16 cellular contexts compared by ENCODE assay signal in the genomic region with DNA sequence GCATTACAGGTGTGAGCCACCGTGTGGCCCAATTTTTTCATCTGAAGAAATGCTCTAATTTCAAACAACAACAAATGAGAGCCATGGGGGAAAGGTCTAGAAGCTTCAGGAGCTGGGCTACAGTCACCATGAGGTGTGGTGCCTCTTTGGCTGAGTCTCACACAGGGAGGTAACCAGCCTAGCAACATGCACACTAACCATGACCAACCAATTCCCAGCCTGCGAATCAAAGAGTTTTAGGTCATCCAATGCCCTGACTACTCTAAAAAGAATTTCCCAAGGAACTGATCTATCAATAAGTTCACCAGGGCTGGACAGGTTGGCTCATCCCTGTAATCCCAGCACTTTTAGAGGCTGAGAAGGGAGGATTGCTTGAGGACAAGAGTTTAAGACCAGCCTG. TPM values are rescaled to one million over a fixed set of nuclear protein-coding genes. Genes with fewer than 3 reads are reported as not detected.
A peak's percentile ranks its signal among the peaks of the same experiment; 100 is the strongest.
DNase-seq lines count a peak whose midpoint lies in the region; ATAC-seq and TF ChIP-seq lines count a peak whose summit lies in the region.
"Had no signal": no experiment of that assay in that cellular context is flagged by ENCODE, and none has a peak within 500 bp of the region (broad histone marks: within the 10 kb centered on the region; RNA-seq: fewer than 3 reads in every experiment).

No MANE protein-coding gene starts in this region.

- H3K4me3 ChIP-seq in lower lobe of right lung = no peak overlapping the region
- H3K4me3 ChIP-seq: cardiac muscle cell, upper lobe of right lung had no signal

- peaks cover 15% of the 10 kb centered on the region for H3K4me1 ChIP-seq in lower lobe of right lung

- peaks cover 51% of the 10 kb centered on the region for H3K4me1 Mint-ChIP-seq in activated naive CD4-positive, alpha-beta T cell treated with anti-CD3 and anti-CD28 coated beads for 36 hours (ENCODE audit: low read depth)
- H3K4me1 Mint-ChIP-seq in brain = peaks cover 30% of the 10 kb centered on the region
- H3K4me1 Mint-ChIP-seq in stimulated activated memory B cell treated with anti-CD40 and anti-IgM and Interleukin-4, amounts not matched to agents 10 μg/mL and 1 μg/mL and 100 μg/mL, for 72 hours = peaks cover 33% of the 10 kb centered on the region

- H3K4me3 Mint-ChIP-seq in activated naive CD4-positive, alpha-beta T cell treated with anti-CD3 and anti-CD28 coated beads for 36 hours = no peak overlapping the region
- no peak overlapping the region for H3K4me3 Mint-ChIP-seq in brain
- no peak overlapping the region for H3K4me3 Mint-ChIP-seq in stimulated activated memory B cell treated with anti-CD40 and anti-IgM and Interleukin-4, amounts not matched to agents 10 μg/mL and 1 μg/mL and 100 μg/mL, for 72 hours
- H3K4me3 Mint-ChIP-seq: stimulated activated naive B cell treated with anti-CD40 and anti-IgM and Interleukin-4, amounts not matched to agents 10 μg/mL and 1 μg/mL and 100 μg/mL, for 72 hours had no signal

- H3K36me3 ChIP-seq in lower lobe of right lung = no peaks in the 10 kb centered on the region
- H3K36me3 ChIP-seq: cardiac muscle cell, upper lobe of right lung had no signal

- peaks cover 9% of the 10 kb centered on the region for H3K36me3 Mint-ChIP-seq in activated naive CD4-positive, alpha-beta T cell treated with anti-CD3 and anti-CD28 coated beads for 36 hours (ENCODE audit: low read depth)
- peaks cover 29% of the 10 kb centered on the region for H3K36me3 Mint-ChIP-seq in brain
- H3K36me3 Mint-ChIP-seq in stimulated activated memory B cell treated with anti-CD40 and anti-IgM and Interleukin-4, amounts not matched to agents 10 μg/mL and 1 μg/mL and 100 μg/mL, for 72 hours = peaks cover 36% of the 10 kb centered on the region
- H3K36me3 Mint-ChIP-seq: stimulated activated naive B cell treated with anti-CD40 and anti-IgM and Interleukin-4, amounts not matched to agents 10 μg/mL and 1 μg/mL and 100 μg/mL, for 72 hours had no signal

- H3K27ac Mint-ChIP-seq in activated naive CD4-positive, alpha-beta T cell treated with anti-CD3 and anti-CD28 coated beads for 36 hours = peak overlapping the region; percentile 77
- peak overlapping the region in 3 of 5 experiments; percentile 80 to 99 (median 89) for H3K27ac Mint-ChIP-seq in brain
- H3K27ac Mint-ChIP-seq in stimulated activated memory B cell treated with anti-CD40 and anti-IgM and Interleukin-4, amounts not matched to agents 10 μg/mL and 1 μg/mL and 100 μg/mL, for 72 hours = peak overlapping the region; percentile 91
- H3K27ac Mint-ChIP-seq: progenitor cell of endocrine pancreas; stimulated activated naive B cell treated with anti-CD40 and anti-IgM and Interleukin-4, amounts not matched to agents 10 μg/mL and 1 μg/mL and 100 μg/mL, for 72 hours had no signal

- no peak for DNase-seq in activated naive CD4-positive, alpha-beta T cell treated with anti-CD3 and anti-CD28 coated beads for 36 hours
- no peak for DNase-seq in activated naive CD4-positive, alpha-beta T cell treated with anti-CD3 and anti-CD28 coated beads, Interleukin-2, amount 50 U/mL, for 16 hours
- DNase-seq in RPMI7951 (ENCODE audit: low read depth) (peak; percentile 11), lower lobe of right lung (no peak)
- DNase-seq: activated CD4-positive, alpha-beta T cell treated with anti-CD3 and anti-CD28 coated beads, Interleukin-2, amount 50 U/mL, for 1 hour; NCI-H2227 treated with DMSO at 0.1 percent for 48 hours; SHP77 treated with DMSO at 0.1 percent for 48 hours; stimulated activated naive B cell treated with anti-CD40 and anti-IgM and Interleukin-4, amounts not matched to agents 10 μg/mL and 1 μg/mL and 100 μg/mL, for 72 hours; T-helper 9 cell; upper lobe of right lung had no signal

- H3K9me3 ChIP-seq in lower lobe of right lung = no peaks in the 10 kb centered on the region
- H3K9me3 ChIP-seq: upper lobe of right lung had no signal

- intact Hi-C loops in activated naive CD4-positive, alpha-beta T cell treated with anti-CD3 and anti-CD28 coated beads for 36 hours (cut with micrococcal nuclease) = no loop called here
- intact Hi-C loops in lower lobe of right lung (cut with DNase I) = no loop called here

- H3K9me3 Mint-ChIP-seq in activated naive CD4-positive, alpha-beta T cell treated with anti-CD3 and anti-CD28 coated beads for 36 hours = no peaks in the 10 kb centered on the region
- H3K9me3 Mint-ChIP-seq in brain = peaks cover 0 to 4% (median 0%) of the 10 kb centered on the region in 5 experiments
- H3K9me3 Mint-ChIP-seq in stimulated activated memory B cell treated with anti-CD40 and anti-IgM and Interleukin-4, amounts not matched to agents 10 μg/mL and 1 μg/mL and 100 μg/mL, for 72 hours = no peaks in the 10 kb centered on the region
- H3K9me3 Mint-ChIP-seq: stimulated activated naive B cell treated with anti-CD40 and anti-IgM and Interleukin-4, amounts not matched to agents 10 μg/mL and 1 μg/mL and 100 μg/mL, for 72 hours had no signal

- ATAC-seq in stimulated activated memory B cell treated with anti-CD40 and anti-IgM and Interleukin-4, amounts not matched to agents 10 μg/mL and 1 μg/mL and 100 μg/mL, for 72 hours = no peak
- ATAC-seq in GM21529 (IDR thresholded peaks at IDR 0.05; ENCODE audit: unreplicated experiment) (no peak), lower lobe of right lung (no peak), GM18909 (IDR thresholded peaks at IDR 0.05; ENCODE audit: poor library complexity, unreplicated experiment) (no peak)
- ATAC-seq: stimulated activated naive B cell treated with anti-CD40 and anti-IgM and Interleukin-4, amounts not matched to agents 10 μg/mL and 1 μg/mL and 100 μg/mL, for 72 hours; upper lobe of right lung had no signal

- TF ChIP-seq CTCF in brain (conservative IDR thresholded peaks at IDR 0.05) (no peak), lower lobe of right lung (IDR thresholded peaks at IDR 0.05) (no peak)

- CTCF ChIA-PET in activated naive CD4-positive, alpha-beta T cell treated with anti-CD3 and anti-CD28 coated beads for 36 hours (lab: Charles Lee) = interaction anchor here (1.1 to 2.0 kb wide), 2 partner anchors 34 to 56 kb away, joined by 3 to 5 read pairs; no protein-coding TSS in a partner anchor

- no peaks in the 10 kb centered on the region for H3K27me3 Mint-ChIP-seq in activated naive CD4-positive, alpha-beta T cell treated with anti-CD3 and anti-CD28 coated beads for 36 hours (ENCODE audit: low read depth)
- no peaks in the 10 kb centered on the region for H3K27me3 Mint-ChIP-seq in brain
- no peaks in the 10 kb centered on the region for H3K27me3 Mint-ChIP-seq in stimulated activated memory B cell treated with anti-CD40 and anti-IgM and Interleukin-4, amounts not matched to agents 10 μg/mL and 1 μg/mL and 100 μg/mL, for 72 hours
- H3K27me3 Mint-ChIP-seq: progenitor cell of endocrine pancreas; stimulated activated naive B cell treated with anti-CD40 and anti-IgM and Interleukin-4, amounts not matched to agents 10 μg/mL and 1 μg/mL and 100 μg/mL, for 72 hours had no signal

- H3K27me3 ChIP-seq in lower lobe of right lung (ENCODE audit: low read depth) = no peaks in the 10 kb centered on the region
- H3K27me3 ChIP-seq: cardiac muscle cell, upper lobe of right lung had no signal

- no peak overlapping the region for H3K27ac ChIP-seq in lower lobe of right lung
- H3K27ac ChIP-seq: cardiac muscle cell, upper lobe of right lung had no signal

RNA-seq across cellular contexts. Expression of a gene that starts 29.9 kb away (rescaled TPM):
- total RNA-seq in activated naive CD4-positive, alpha-beta T cell treated with anti-CD3 and anti-CD28 coated beads for 36 hours = 10 to 100 TPM; 13.5 to 17.5 TPM
- 2.1 and 3.0 TPM in 2 replicates for total RNA-seq in RPMI7951 (2014; rRNA removed; shearing (Covaris generic))
- 5.2 TPM for polyA plus RNA-seq in brain (ENCODE audit: insufficient read depth, low read depth, low replicate concordance)
- 3.7 TPM for total RNA-seq in lower lobe of right lung

RNA-seq across cellular contexts. Expression of a gene that starts 39.5 kb away (rescaled TPM):
- 10 to 100 TPM; 20.2 to 20.7 TPM for total RNA-seq in activated naive CD4-positive, alpha-beta T cell treated with anti-CD3 and anti-CD28 coated beads for 36 hours
- total RNA-seq in RPMI7951 (2014; rRNA removed; shearing (Covaris generic)) = 0.72 and 1.4 TPM in 2 replicates
- 17.6 TPM for polyA plus RNA-seq in brain (ENCODE audit: insufficient read depth, low read depth, low replicate concordance)
- total RNA-seq in lower lobe of right lung = 40.3 TPM

RNA-seq across cellular contexts. Expression of a gene that starts 50.5 kb away (rescaled TPM):
- under 1 TPM; 0.14 to 0.22 TPM for total RNA-seq in activated naive CD4-positive, alpha-beta T cell treated with anti-CD3 and anti-CD28 coated beads for 36 hours
- under 0.01 and 0.20 TPM in 2 replicates for total RNA-seq in RPMI7951 (2014; rRNA removed; shearing (Covaris generic))
- polyA plus RNA-seq in brain (ENCODE audit: insufficient read depth, low read depth, low replicate concordance) = 6.1 TPM
- total RNA-seq in lower lobe of right lung = 0.12 TPM

RNA-seq across cellular contexts. Expression of a gene that starts 54.9 kb away (rescaled TPM):
- 10 to 100 TPM; 38.7 to 40.6 TPM for total RNA-seq in activated naive CD4-positive, alpha-beta T cell treated with anti-CD3 and anti-CD28 coated beads for 36 hours
- total RNA-seq in RPMI7951 (2014; rRNA removed; shearing (Covaris generic)) = 2.3 and 3.3 TPM in 2 replicates
- polyA plus RNA-seq in brain (ENCODE audit: insufficient read depth, low read depth, low replicate concordance) = 13.6 TPM
- total RNA-seq in lower lobe of right lung = 54.4 TPM

RNA-seq across cellular contexts. Expression of a gene that starts 59.8 kb away (rescaled TPM):
- total RNA-seq in activated naive CD4-positive, alpha-beta T cell treated with anti-CD3 and anti-CD28 coated beads for 36 hours = 1 to 10 TPM; 6.5 to 7.2 TPM
- 0.12 TPM in 1 of 2 replicates, not detected in the other for total RNA-seq in RPMI7951 (2014; rRNA removed; shearing (Covaris generic))
- 18.9 TPM for polyA plus RNA-seq in brain (ENCODE audit: insufficient read depth, low read depth, low replicate concordance)
- total RNA-seq in lower lobe of right lung = 6.6 TPM
